In the genomic region with DNA sequence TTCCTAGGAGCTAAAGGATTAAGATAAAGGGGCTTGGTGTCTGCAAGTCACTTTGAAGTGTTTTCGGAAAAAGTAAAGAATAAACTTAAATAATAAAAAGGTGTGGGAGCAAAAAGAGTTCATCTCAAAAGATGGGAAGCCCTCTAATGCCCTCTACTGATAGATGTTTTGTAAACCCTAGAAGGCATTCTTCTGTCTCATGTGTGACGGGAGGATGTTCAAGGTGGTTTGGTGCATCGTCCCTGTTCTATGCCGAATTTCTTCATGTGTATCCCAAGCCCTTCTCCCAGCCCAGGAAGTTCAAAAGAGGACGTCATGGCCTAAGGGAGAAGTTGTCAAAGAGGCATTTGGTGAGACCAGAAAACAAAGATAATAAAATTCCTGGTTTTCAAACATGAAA, we compare ENCODE assay signal across 1 cellular context.
TF ChIP-seq lines count a peak whose summit lies in the region.

No MANE protein-coding gene starts in this region.

TF ChIP-seq in H1, 55 proteins besides CTCF, POLR2A, EP300 and RAD21 (continued from another document):
- TF ChIP-seq CHD7 (IDR thresholded peaks at IDR 0.05; ENCODE audit: insufficient replicate concordance, low read length) (no peak), TAF1 (IDR thresholded peaks at IDR 0.05; ENCODE audit: low read depth, low read length) (no peak), BACH1 (IDR thresholded peaks at IDR 0.05; ENCODE audit: low read length) (no peak)
